In genomic region chr1:180971273-180971997, GRCh38 we compare ENCODE assay signal across 1 cellular context.
TF ChIP-seq lines count a peak whose summit lies in the region.

No MANE protein-coding gene starts in this region.

TF ChIP-seq in WTC11, 78 proteins besides CTCF, POLR2A, EP300 and RAD21 (continued from another document):
- TF ChIP-seq ARID4B (CRISPR knock-in tag; IDR thresholded peaks at IDR 0.05; ENCODE audit: borderline replicate concordance) = no peak
